In the genomic region with DNA sequence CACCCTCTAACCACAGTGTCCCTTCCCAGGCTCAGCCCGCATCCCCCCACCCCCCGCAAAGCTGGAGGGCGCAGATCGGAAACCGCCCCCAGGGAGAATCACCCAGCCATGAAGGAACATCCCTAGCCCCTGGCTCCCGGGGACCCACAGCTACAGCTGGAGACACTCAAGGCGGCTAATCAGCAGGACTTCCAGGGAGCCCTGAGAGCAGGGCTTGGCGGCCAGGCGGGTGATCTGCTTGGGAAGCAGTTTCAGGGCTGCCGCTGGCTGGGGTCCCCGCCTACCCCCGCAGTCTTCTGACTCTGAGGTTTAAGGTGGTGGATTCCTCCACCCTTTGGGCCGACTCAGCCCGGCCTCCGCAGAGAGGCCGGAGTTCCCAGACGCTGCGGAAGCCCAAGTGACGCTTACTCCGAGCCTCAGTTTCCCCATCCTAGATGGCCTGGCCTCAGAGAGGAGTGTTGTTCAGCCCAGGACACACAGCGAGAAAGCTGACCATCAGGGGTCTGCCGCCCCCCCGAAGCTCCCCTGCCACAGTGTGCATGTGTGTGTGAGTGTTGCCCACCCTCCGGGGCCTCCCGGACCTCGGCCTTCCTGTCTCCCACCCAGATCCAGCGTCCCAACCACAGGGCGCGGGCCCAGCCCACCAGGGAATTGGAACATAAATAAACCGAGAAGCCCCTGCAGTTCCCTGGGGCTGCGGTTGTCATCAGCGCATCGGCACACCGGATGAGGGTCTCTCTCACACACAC, we compare ENCODE assay signal across 13 cellular contexts. TPM values are rescaled to one million over a fixed set of nuclear protein-coding genes. Genes with fewer than 3 reads are reported as not detected.
DNase-seq lines count a peak whose midpoint lies in the region; ATAC-seq and TF ChIP-seq lines count a peak whose summit lies in the region.
"Had no signal": no experiment of that assay in that cellular context is flagged by ENCODE, and none has a peak within 500 bp of the region (broad histone marks: within the 10 kb centered on the region; RNA-seq: fewer than 3 reads in every experiment).

No MANE protein-coding gene starts in this region.

- CTCF ChIA-PET in A673 (lab: Charles Lee) = interaction anchor here (2.7 kb wide), 1 partner anchor 26 kb away, joined by 20 read pairs; no protein-coding TSS in a partner anchor

- peak overlapping the region; percentile 89 for H3K27ac ChIP-seq in A673 (ENCODE audit: low read depth, low read length, poor library complexity, severe bottlenecking)
- no peak overlapping the region for H3K27ac ChIP-seq in adrenal gland
- H3K27ac ChIP-seq: epithelial cell of prostate had no signal

- peaks cover 22% of the 10 kb centered on the region for H3K4me1 ChIP-seq in A673 (ENCODE audit: insufficient read depth, low read length, poor library complexity, severe bottlenecking)
- peaks cover 14 to 18% of the 10 kb centered on the region in 2 donors for H3K4me1 ChIP-seq in adrenal gland (replicated peaks in 1 of 2)

- TF ChIP-seq POLR2A in adrenal gland (IDR thresholded peaks at IDR 0.05) = no peak

- no peaks in the 10 kb centered on the region for H3K9me3 Mint-ChIP-seq in activated naive CD8-positive, alpha-beta T cell treated with anti-CD3 and anti-CD28 coated beads for 36 hours

- no peaks in the 10 kb centered on the region for H3K27me3 Mint-ChIP-seq in activated naive CD8-positive, alpha-beta T cell treated with anti-CD3 and anti-CD28 coated beads for 36 hours

- peak overlapping the region; percentile 99 for H3K4me3 Mint-ChIP-seq in activated naive CD8-positive, alpha-beta T cell treated with anti-CD3 and anti-CD28 coated beads for 36 hours

- BruUV-seq in A673 (replicated peaks; lab: Mats Ljungman, UMichigan) = no TSS peak

- no peak overlapping the region for H3K27ac Mint-ChIP-seq in activated naive CD8-positive, alpha-beta T cell treated with anti-CD3 and anti-CD28 coated beads for 36 hours

- no peaks in the 10 kb centered on the region for H3K36me3 Mint-ChIP-seq in activated naive CD8-positive, alpha-beta T cell treated with anti-CD3 and anti-CD28 coated beads for 36 hours

- intact Hi-C loops in A673 (cut with micrococcal nuclease; ENCODE audit: unreplicated experiment) (no loop called here), adrenal gland (cut with DNase I) (no loop called here)

- H3K36me3 ChIP-seq in A673 (ENCODE audit: insufficient read depth, low read length, poor library complexity, severe bottlenecking) (no peaks in the 10 kb centered on the region), kidney epithelial cell (ENCODE audit: control insufficient read depth, insufficient read depth, low read length) (no peaks in the 10 kb centered on the region), adrenal gland (replicated peaks in 1 of 2) (no peaks in the 10 kb centered on the region)

- 57 to 82% (median 64%) methylated on average over 14 to 34 of the region's 34 CpGs for WGBS in adrenal gland, 4 donors

- H3K9me3 ChIP-seq in A673 (ENCODE audit: low read depth, low read length, poor library complexity, severe bottlenecking) (no peaks in the 10 kb centered on the region), adrenal gland (replicated peaks in 1 of 3) (no peaks in the 10 kb centered on the region)

- H3K4me1 Mint-ChIP-seq in activated naive CD8-positive, alpha-beta T cell treated with anti-CD3 and anti-CD28 coated beads for 36 hours = peaks cover 13% of the 10 kb centered on the region

- no peak for TF ChIP-seq CTCF in A673 (conservative IDR thresholded peaks at IDR 0.05; ENCODE audit: low read depth, low read length)
- no peak for TF ChIP-seq CTCF in GM12865 (IDR thresholded peaks at IDR 0.05; ENCODE audit: insufficient read depth, low read depth, low read length, missing control alignments)
- TF ChIP-seq CTCF in kidney epithelial cell (IDR thresholded peaks at IDR 0.05; ENCODE audit: insufficient read depth, low read length, poor library complexity, severe bottlenecking) = no peak
- TF ChIP-seq CTCF in adrenal gland (IDR thresholded peaks at IDR 0.05) = no peak

- no peak for DNase-seq in A673 (ENCODE audit: low spot score)
- DNase-seq in GM12865 (ENCODE audit: low read depth) = no peak
- no peak for DNase-seq in activated naive CD8-positive, alpha-beta T cell treated with anti-CD3 and anti-CD28 coated beads for 36 hours
- no peak for DNase-seq in kidney epithelial cell (ENCODE audit: low read depth)
- no peak for DNase-seq in adrenal gland
- DNase-seq: activated gamma-delta T cell, MM.1S, T1000 had no signal

- H3K27me3 ChIP-seq in A673 (replicated peaks; ENCODE audit: insufficient read depth, low read depth, low read length, poor library complexity) = no peaks in the 10 kb centered on the region
- peaks cover 9% of the 10 kb centered on the region for H3K27me3 ChIP-seq in kidney epithelial cell (ENCODE audit: control insufficient read depth, insufficient read depth, low read length)
- no peaks in the 10 kb centered on the region for H3K27me3 ChIP-seq in adrenal gland

- POLR2A ChIA-PET in A673 (lab: Charles Lee; ENCODE audit: low non-redundant PET) = no interaction called here

- H3K4me3 ChIP-seq in A673 (ENCODE audit: low read depth, low read length, poor library complexity, severe bottlenecking) = peak overlapping the region; percentile 61
- peak overlapping the region; percentile 56; the same call in 1 of the 2 replicates for H3K4me3 ChIP-seq in GM12865 (ENCODE audit: low read depth, low read length)
- H3K4me3 ChIP-seq in kidney epithelial cell (ENCODE audit: low read depth, low read length) = peak overlapping the region; percentile 58
- no peak overlapping the region for H3K4me3 ChIP-seq in adrenal gland

- no peak for ATAC-seq in GM21529 (IDR thresholded peaks at IDR 0.05; ENCODE audit: unreplicated experiment)
- no peak for ATAC-seq in HG02885 (IDR thresholded peaks at IDR 0.05; ENCODE audit: poor library complexity, unreplicated experiment)
- ATAC-seq in HG03135 (IDR thresholded peaks at IDR 0.05; ENCODE audit: unreplicated experiment) = no peak
- ATAC-seq: left colon had no signal

RNA-seq across cellular contexts. Expression of gene FUT6, which starts 9.8 kb away (rescaled TPM):
- total RNA-seq in A673 (2021) (not detected in 2 replicates), kidney epithelial cell (0.82 and 0.84 TPM in 2 replicates), adrenal gland (not detected)
- total RNA-seq in activated naive CD8-positive, alpha-beta T cell treated with anti-CD3 and anti-CD28 coated beads for 36 hours = not detected
- polyA plus RNA-seq in adrenal gland = under 1 TPM in 1 of 3 donors, not detected in 2; 0.03 TPM

RNA-seq across cellular contexts. Expression of gene FUT3, which starts 21.5 kb away (rescaled TPM):
- total RNA-seq in A673 (2021) = not detected in 2 replicates
- not detected for total RNA-seq in activated naive CD8-positive, alpha-beta T cell treated with anti-CD3 and anti-CD28 coated beads for 36 hours
- total RNA-seq in kidney epithelial cell = 8.8 and 9.1 TPM in 2 replicates
- total RNA-seq in adrenal gland = under 1 TPM in 2 of 8 donors, not detected in 6; 0.14 to 0.15 TPM
- polyA plus RNA-seq in adrenal gland = under 1 TPM in 2 of 3 donors, not detected in 1; 0.16 to 0.20 TPM

RNA-seq across cellular contexts. Expression of gene NRTN, which starts 24.9 kb away (rescaled TPM):
- total RNA-seq in A673 (2021) (1.6 and 3.9 TPM in 2 replicates), kidney epithelial cell (0.14 and 1.0 TPM in 2 replicates), adrenal gland (10 to 100 TPM in 5 of 8 donors, 1 to 10 TPM in 3; 4.5 to 26.8 (median 13.0) TPM)
- under 1 TPM; 0.21 to 0.38 TPM for total RNA-seq in activated naive CD8-positive, alpha-beta T cell treated with anti-CD3 and anti-CD28 coated beads for 36 hours
- polyA plus RNA-seq in adrenal gland = 1 to 10 TPM; 4.9 to 9.0 (median 8.7) TPM

RNA-seq across cellular contexts. Expression of gene DUS3L, which starts 38.8 kb away (rescaled TPM):
- total RNA-seq in A673 (2021) = 56.8 and 85.3 TPM in 2 replicates
- 100 to 1,000 TPM; 103 to 106 TPM for total RNA-seq in activated naive CD8-positive, alpha-beta T cell treated with anti-CD3 and anti-CD28 coated beads for 36 hours
- total RNA-seq in kidney epithelial cell = 43.4 and 53.0 TPM in 2 replicates
- 10 to 100 TPM; 15.5 to 48.3 (median 31.5) TPM for total RNA-seq in adrenal gland
- polyA plus RNA-seq in adrenal gland = 100 to 1,000 TPM in 1 of 3 donors, 10 to 100 TPM in 2; 10.9 to 142 (median 90.2) TPM

RNA-seq across cellular contexts. Expression of gene FUT5, which starts 40.6 kb away (rescaled TPM):
- total RNA-seq in A673 (2021) (not detected in 2 replicates), kidney epithelial cell (not detected in 2 replicates), adrenal gland (not detected)
- not detected for total RNA-seq in activated naive CD8-positive, alpha-beta T cell treated with anti-CD3 and anti-CD28 coated beads for 36 hours
- not detected for polyA plus RNA-seq in adrenal gland
- total RNA-seq: left colon had no signal

Comparison
In these comparisons a context has a peak if more than half of its experiments do, and no peak if none do; other contexts are left out.
1. H3K4me3 ChIP-seq: peak in A673 (single experiment), GM12865 (single experiment) and kidney epithelial cell (single experiment); none in adrenal gland (0 of 4).